In genomic region chr20:17938889-17939619, GRCh38 we compare ENCODE assay signal across 8 cellular contexts. TPM values are rescaled to one million over a fixed set of nuclear protein-coding genes. Genes with fewer than 3 reads are reported as not detected.
A peak's percentile ranks its signal among the peaks of the same experiment; 100 is the strongest.
DNase-seq lines count a peak whose midpoint lies in the region; ATAC-seq, FAIRE-seq and TF ChIP-seq lines count a peak whose summit lies in the region.

No MANE protein-coding gene starts in this region.

- TF ChIP-seq POLR2A in A549 (IDR thresholded peaks at IDR 0.05; ENCODE audit: low read length): no peak

- in situ Hi-C loops in mammary epithelial cell (cut with MboI; ENCODE audit: low sequenced_read_pairs in 2 of 2): no loop called here

- H3K27ac ChIP-seq in A549 (no peak overlapping the region), mammary epithelial cell (ENCODE audit: insufficient read depth, low read depth, low read length) (no peak overlapping the region)

- no peaks in the 10 kb centered on the region for H4K20me1 ChIP-seq in mammary epithelial cell (ENCODE audit: insufficient read depth, low read length)

- DNase-seq in A549 (ENCODE audit: low read depth in 1 of 2, low spot score in 1 of 2): peak; percentile 58 to 75
- peak; percentile 52 for DNase-seq in NCI-H146 (lab: John Stamatoyannopoulos, UW)
- DNase-seq in UCSD-AML1 (lab: John Stamatoyannopoulos, UW; ENCODE audit: unreplicated experiment): peak; percentile 60
- peak; percentile 29 for DNase-seq in mammary epithelial cell
- peak; percentile 71 to 80 for DNase-seq in left colon
- peak; percentile 48 for DNase-seq in stimulated activated CD4-positive, alpha-beta T cell treated with anti-CD3 and anti-CD28 coated beads, Interleukin-4, amount 100 ng/mL, for 24 hours

- BruUV-seq in mammary epithelial cell (replicated peaks; lab: Mats Ljungman, UMichigan): no TSS peak

- POLR2A ChIA-PET in A549 (lab: Yijun Ruan, JAX): interaction anchor here (0.6 to 1.5 kb wide), 2 partner anchors 76 to 257 kb away, joined by 3 to 7 read pairs; partner anchors contain the start of gene RRBP1

- no peak for FAIRE-seq in A549 (lab: Jason Lieb, UNC)

- intact Hi-C loops in mammary epithelial cell (cut with micrococcal nuclease): loop anchor here (1.0 to 10.0 kb wide), 4 partner anchors 258 to 434 kb away; partner anchors contain the start of gene BFSP1
- intact Hi-C loops in left colon (cut with DNase I, micrococcal nuclease): no loop called here

- no peak overlapping the region for H3K9ac ChIP-seq in mammary epithelial cell (ENCODE audit: insufficient read depth, low read length)

- H3K9me3 ChIP-seq in A549 (no peaks in the 10 kb centered on the region), mammary epithelial cell (replicated peaks; ENCODE audit: insufficient read depth, low read length) (no peaks in the 10 kb centered on the region)

- CTCF ChIA-PET in A549 (lab: Yijun Ruan, JAX) (interaction anchor here (0.6 to 5.1 kb wide), 34 partner anchors 10 to 448 kb away, joined by 3 to 58 read pairs (median 5); partner anchors contain the start of genes MGME1, RRBP1 and SNX5), mammary epithelial cell (lab: Charles Lee; ENCODE audit: low non-redundant PET) (interaction anchor here (1.1 to 1.5 kb wide), 2 partner anchors 257 to 434 kb away, joined by 7 to 13 read pairs; partner anchors contain the start of gene RRBP1)

- H3K36me3 ChIP-seq in mammary epithelial cell (ENCODE audit: insufficient read depth, low read length): peaks cover 35% of the 10 kb centered on the region

- H3K4me2 ChIP-seq in A549 (no peak overlapping the region), mammary epithelial cell (ENCODE audit: insufficient read depth, low read depth, low read length) (no peak overlapping the region)

- no peaks in the 10 kb centered on the region for H3K27me3 ChIP-seq in mammary epithelial cell (ENCODE audit: insufficient read depth, low read length)

- no peaks in the 10 kb centered on the region; the same call in 2 of the 3 replicates for H3K4me1 ChIP-seq in A549
- no peaks in the 10 kb centered on the region for H3K4me1 ChIP-seq in mammary epithelial cell (ENCODE audit: insufficient read depth, low read length)

- peaks cover 5% of the 10 kb centered on the region for H3K79me2 ChIP-seq in mammary epithelial cell (ENCODE audit: insufficient read depth, low read length)

- dilution Hi-C loops in mammary epithelial cell (cut with HindIII; ENCODE audit: low sequenced_read_pairs): no loop called here

- peak; percentile 68 to 83 for ATAC-seq in A549
- ATAC-seq in GM18498 (IDR thresholded peaks at IDR 0.05; ENCODE audit: unreplicated experiment): peak; percentile 77
- ATAC-seq in HG02852 (IDR thresholded peaks at IDR 0.05; ENCODE audit: unreplicated experiment): peak; percentile 68
- peak; percentile 87 for ATAC-seq in left colon

- no peak overlapping the region for H3K4me3 ChIP-seq in A549
- H3K4me3 ChIP-seq in mammary epithelial cell (replicated peaks in 1 of 3; ENCODE audit: insufficient read depth in 1 of 3, low read depth in 2 of 3, low read length in 3 of 3): no peak overlapping the region

- TF ChIP-seq CTCF in A549 (IDR thresholded peaks at IDR 0.05): peak; percentile 61
- peak; percentile 82 to 83 for TF ChIP-seq CTCF in mammary epithelial cell (conservative IDR thresholded peaks at IDR 0.05 in 1 of 2, IDR thresholded peaks at IDR 0.05 in 1 of 2; ENCODE audit: extremely low read depth in 1 of 2, insufficient read depth in 1 of 2, low read depth in 1 of 2, low read length in 2 of 2)

- TF ChIP-seq RAD21 in A549 (conservative IDR thresholded peaks at IDR 0.05 in 1 of 2, IDR thresholded peaks at IDR 0.05 in 1 of 2): peak; percentile 74 to 75

- TF ChIP-seq EP300 in A549 (IDR thresholded peaks at IDR 0.05): no peak

- no peak overlapping the region for H2AFZ ChIP-seq in mammary epithelial cell (ENCODE audit: low read depth, low read length)

- WGBS in A549 (ENCODE audit: missing lambda C conversion rate): 41% methylated on average over 13 of the region's 13 CpGs
- 49% methylated on average over 13 of the region's 13 CpGs for WGBS in mammary epithelial cell (ENCODE audit: low coverage, missing lambda C conversion rate)

TF ChIP-seq in A549, 52 proteins besides CTCF, POLR2A, EP300 and RAD21:
- TF ChIP-seq GATA3 (IDR thresholded peaks at IDR 0.05; ENCODE audit: borderline replicate concordance): 0 out of 2 replicates have a peak, but pooled peaks have one; percentile 16
- TF ChIP-seq PBX3 (IDR thresholded peaks at IDR 0.05): peak; percentile 56; the same call in 1 of the 2 replicates
- no peak; a peak in 3 of 5 replicates for TF ChIP-seq JUN (IDR thresholded peaks at IDR 0.05)
- peak; percentile 42; the same call in 1 of the 3 replicates for TF ChIP-seq SMC3 (IDR thresholded peaks at IDR 0.05)
- no peak for TF ChIP-seq HOXB5 (CRISPR knock-in tag; IDR thresholded peaks at IDR 0.05)
- TF ChIP-seq ZFP36 (IDR thresholded peaks at IDR 0.05; ENCODE audit: borderline replicate concordance, partially characterized antibody): no peak

RNA-seq across cellular contexts. Expression of gene SNX5, which starts 29.5 kb away (rescaled TPM):
- 275 and 342 TPM in 2 replicates for polyA plus RNA-seq in A549 (2011; rRNA removed)
- 210 and 229 TPM in 2 replicates for polyA plus RNA-seq in A549 (2012; cell fraction: cytosol; rRNA removed)
- polyA plus RNA-seq in A549 (2012; cell fraction: nucleus; rRNA removed): 367 and 371 TPM in 2 replicates
- 225 to 250 TPM (median 240 TPM) in 3 replicates for polyA plus RNA-seq in A549 (2017; fragmentation: RNase III; extraction: RNeasy Plus Mini Kit Qiagen cat#74134 plus additional on column Dnase treatment)
- 132 and 152 TPM in 2 replicates for polyA minus RNA-seq in A549 (2011; rRNA and poly(A)+ RNA removed)
- total RNA-seq in mammary epithelial cell: 100 to 1,000 TPM in 1 of 2 donors, 10 to 100 TPM in 1; 68.0 to 137 TPM
- 91.8 TPM for polyA plus RNA-seq in mammary epithelial cell
- 93.1 TPM for polyA minus RNA-seq in mammary epithelial cell
- total RNA-seq in left colon: 10 to 100 TPM; 95.3 to 98.4 TPM

RNA-seq across cellular contexts. Expression of gene MGME1, which starts 29.8 kb away (rescaled TPM):
- polyA plus RNA-seq in A549 (2011; rRNA removed) (41.8 and 47.9 TPM in 2 replicates), A549 (2017; fragmentation: RNase III; extraction: RNeasy Plus Mini Kit Qiagen cat#74134 plus additional on column Dnase treatment) (46.6 to 49.7 TPM (median 46.9 TPM) in 3 replicates), mammary epithelial cell (22.4 TPM)
- 13.0 and 14.1 TPM in 2 replicates for polyA plus RNA-seq in A549 (2012; cell fraction: cytosol; rRNA removed)
- 14.4 and 21.3 TPM in 2 replicates for polyA plus RNA-seq in A549 (2012; cell fraction: nucleus; rRNA removed)
- polyA minus RNA-seq in A549 (2011; rRNA and poly(A)+ RNA removed): 26.2 and 26.5 TPM in 2 replicates
- total RNA-seq in mammary epithelial cell (10 to 100 TPM; 15.8 to 36.2 TPM), left colon (10 to 100 TPM; 17.1 to 22.0 TPM)
- polyA minus RNA-seq in mammary epithelial cell: 12.3 TPM
